Comparison of ENCODE assay signal across 32 cellular contexts in the genomic region with DNA sequence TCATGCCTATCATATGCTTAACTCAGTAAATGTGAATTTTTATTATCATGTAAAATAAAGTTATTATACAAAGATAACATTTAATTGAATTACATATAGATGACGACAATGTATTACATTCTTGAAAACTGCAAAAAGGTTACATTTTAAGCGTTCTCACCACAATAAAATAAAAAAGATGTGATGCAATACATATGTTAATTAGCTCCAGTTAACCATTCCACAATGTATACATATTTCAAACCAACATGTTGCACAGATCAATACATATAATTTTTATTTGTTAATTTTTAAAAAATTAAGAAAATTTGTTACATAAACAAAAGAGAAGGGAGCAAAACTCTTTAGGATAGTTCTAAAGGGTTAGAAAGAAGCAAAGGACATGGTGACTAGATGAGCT.
"Had no signal": no experiment of that assay in that cellular context is flagged by ENCODE, and none has a peak within 500 bp of the region (broad histone marks: within the 10 kb centered on the region; RNA-seq: fewer than 3 reads in every experiment).

No MANE protein-coding gene starts in this region.

- H3K9me3 Mint-ChIP-seq: naive thymus-derived CD8-positive, alpha-beta T cell; natural killer cell treated with Interleukin-12 subunit alpha and Interleukin-12 subunit beta and Interleukin-15 and Interleukin-18, amount 100 ng/mL, for 72 hours; nephron progenitor cell; neural crest cell; stimulated activated memory B cell treated with anti-CD40 and anti-IgM and Interleukin-4, amounts not matched to agents 10 μg/mL and 1 μg/mL and 100 μg/mL, for 72 hours; stimulated activated naive CD8-positive, alpha-beta T cell treated with anti-CD3 and anti-CD28 coated beads, Interleukin-15, amount 100 ng/mL, for 72 hours; type B pancreatic cell had no signal

- H3K4me1 ChIP-seq: pancreas, psoas muscle, sigmoid colon, testis, transverse colon, uterus had no signal

- H3K27ac ChIP-seq: neutrophil, pancreas, psoas muscle, right lobe of liver, sigmoid colon, spleen, suprapubic skin, testis, tibial artery, transverse colon, upper lobe of right lung, uterus had no signal

- H3K27me3 Mint-ChIP-seq: naive thymus-derived CD8-positive, alpha-beta T cell; natural killer cell treated with Interleukin-12 subunit alpha and Interleukin-12 subunit beta and Interleukin-15 and Interleukin-18, amount 100 ng/mL, for 72 hours; progenitor cell of endocrine pancreas; stimulated activated memory B cell treated with anti-CD40 and anti-IgM and Interleukin-4, amounts not matched to agents 10 μg/mL and 1 μg/mL and 100 μg/mL, for 72 hours; stimulated activated naive CD8-positive, alpha-beta T cell treated with anti-CD3 and anti-CD28 coated beads, Interleukin-15, amount 100 ng/mL, for 72 hours; type B pancreatic cell had no signal

- FAIRE-seq: pancreas had no signal

- DNase-seq: naive thymus-derived CD8-positive, alpha-beta T cell; nephron progenitor cell; nucleus accumbens; pancreas; posterior cingulate gyrus; psoas muscle; right cardiac atrium; right lobe of liver; sigmoid colon; spleen; stimulated activated CD4-positive, alpha-beta T cell treated with anti-CD3 and anti-CD28 coated beads, Interleukin-12 subunit alpha, Interleukin-12 subunit beta, amount 100 ng/mL, for 4 hours; stimulated activated CD4-positive, alpha-beta T cell treated with anti-CD3 and anti-CD28 coated beads, Interleukin-1b, Interleukin-23, amount 100 ng/mL, for 48 hours; stimulated activated CD4-positive, alpha-beta T cell treated with anti-CD3 and anti-CD28 coated beads, Interleukin-4, amount 100 ng/mL, for 1 hour; stimulated activated CD4-positive, alpha-beta T cell treated with anti-CD3 and anti-CD28 coated beads, Interleukin-4, amount 100 ng/mL, for 4 hours; stimulated activated CD8-positive, alpha-beta memory T cell treated with anti-CD3 and anti-CD28 coated beads, Interleukin-4, amount 100 ng/mL, for 48 hours; stimulated activated naive CD4-positive, alpha-beta T cell; stimulated activated naive CD8-positive, alpha-beta T cell treated with anti-CD3 and anti-CD28 coated beads, Interleukin-15, amount 100 ng/mL, for 72 hours; stimulated activated naive CD8-positive, alpha-beta T cell treated with anti-CD3 and anti-CD28 coated beads, Interleukin-15, Interleukin-2, amounts not matched to agents 100 U/mL and 50 U/mL, for 24 hours; substantia nigra; testis; tibial artery; transverse colon; upper lobe of right lung; uterus had no signal

- H3K27me3 ChIP-seq: neutrophil, right lobe of liver, sigmoid colon, spleen, suprapubic skin, testis, tibial artery, transverse colon, upper lobe of right lung, uterus had no signal

- H3K4me1 Mint-ChIP-seq: nephron progenitor cell, neural crest cell had no signal

- H3K9me3 ChIP-seq: neutrophil, pancreas, psoas muscle, right lobe of liver, sigmoid colon, spleen, suprapubic skin, testis, tibial artery, transverse colon, upper lobe of right lung, uterus had no signal

- H3K36me3 Mint-ChIP-seq: natural killer cell treated with Interleukin-12 subunit alpha and Interleukin-12 subunit beta and Interleukin-15 and Interleukin-18, amount 100 ng/mL, for 72 hours; stimulated activated memory B cell treated with anti-CD40 and anti-IgM and Interleukin-4, amounts not matched to agents 10 μg/mL and 1 μg/mL and 100 μg/mL, for 72 hours; type B pancreatic cell had no signal

- H3K27ac Mint-ChIP-seq: naive thymus-derived CD8-positive, alpha-beta T cell; nephron progenitor cell; progenitor cell of endocrine pancreas; stimulated activated memory B cell treated with anti-CD40 and anti-IgM and Interleukin-4, amounts not matched to agents 10 μg/mL and 1 μg/mL and 100 μg/mL, for 72 hours; stimulated activated naive CD8-positive, alpha-beta T cell treated with anti-CD3 and anti-CD28 coated beads, Interleukin-15, amount 100 ng/mL, for 72 hours; type B pancreatic cell had no signal

- H3K36me3 ChIP-seq: pancreas, right lobe of liver, sigmoid colon, suprapubic skin, tibial artery, transverse colon, upper lobe of right lung, uterus had no signal

- H3K4me2 ChIP-seq: smooth muscle cell had no signal

- H3K4me3 ChIP-seq: pancreas, psoas muscle, right lobe of liver, sigmoid colon, smooth muscle cell, spleen, suprapubic skin, testis, tibial artery, transverse colon, upper lobe of right lung, uterus had no signal

- ATAC-seq: naive thymus-derived CD8-positive, alpha-beta T cell; natural killer cell treated with Interleukin-12 subunit alpha and Interleukin-12 subunit beta and Interleukin-15 and Interleukin-18, amount 100 ng/mL, for 72 hours; pancreas; psoas muscle; right cardiac atrium; right lobe of liver; stimulated activated memory B cell treated with anti-CD40 and anti-IgM and Interleukin-4, amounts not matched to agents 10 μg/mL and 1 μg/mL and 100 μg/mL, for 72 hours; stimulated activated naive CD8-positive, alpha-beta T cell treated with anti-CD3 and anti-CD28 coated beads, Interleukin-15, amount 100 ng/mL, for 72 hours; stimulated activated naive CD8-positive, alpha-beta T cell treated with anti-CD3 and anti-CD28 coated beads, Interleukin-15, Interleukin-2, amounts not matched to agents 100 U/mL and 50 U/mL, for 24 hours; upper lobe of right lung had no signal

- H3K4me3 Mint-ChIP-seq: naive thymus-derived CD8-positive, alpha-beta T cell; natural killer cell treated with Interleukin-12 subunit alpha and Interleukin-12 subunit beta and Interleukin-15 and Interleukin-18, amount 100 ng/mL, for 72 hours; nephron progenitor cell; neural crest cell; stimulated activated memory B cell treated with anti-CD40 and anti-IgM and Interleukin-4, amounts not matched to agents 10 μg/mL and 1 μg/mL and 100 μg/mL, for 72 hours; stimulated activated naive CD8-positive, alpha-beta T cell treated with anti-CD3 and anti-CD28 coated beads, Interleukin-15, amount 100 ng/mL, for 72 hours; type B pancreatic cell had no signal
